Comparison of ENCODE assay signal across 8 cellular contexts in genomic region chr18:23585007-23585871, GRCh38. TPM values are rescaled to one million over a fixed set of nuclear protein-coding genes. Genes with fewer than 3 reads are reported as not detected.
DNase-seq lines count a peak whose midpoint lies in the region; ATAC-seq and TF ChIP-seq lines count a peak whose summit lies in the region.

No MANE protein-coding gene starts in this region.

- no peak for TF ChIP-seq EP300 in transverse colon (IDR thresholded peaks at IDR 0.05; ENCODE audit: low read depth)

- CTCF ChIA-PET in Panc1 (lab: Charles Lee): no interaction called here

- WGBS in heart left ventricle, 4 donors: 30 to 39% (median 34%) methylated on average over 19 of the region's 19 CpGs
- WGBS in transverse colon (ENCODE audit: low coverage in 1 of 2), 2 donors: 38 to 54% methylated on average over 10 to 19 of the region's 19 CpGs

- ATAC-seq in heart left ventricle (peak in 1 of 4 donors; percentile 59), Panc1 (no peak), HG03565 (IDR thresholded peaks at IDR 0.05; ENCODE audit: unreplicated experiment) (no peak), HG02970 (IDR thresholded peaks at IDR 0.05; ENCODE audit: low FRiP score, unreplicated experiment) (no peak)

- TSS peak; percentile 80 for BruUV-seq in Panc1 (replicated peaks; lab: Mats Ljungman, UMichigan)

- DNase-seq in heart left ventricle: peak in 2 of 5 donors; percentile 33 to 51
- no peak for DNase-seq in cardiac septum (ENCODE audit: low spot score)
- DNase-seq in Panc1 (ENCODE audit: low read depth, low spot score): no peak
- peak; percentile 14 for DNase-seq in choroid plexus epithelial cell (ENCODE audit: low read depth)
- DNase-seq in medulla oblongata (ENCODE audit: extremely low spot score): peak; percentile 68
- peak; percentile 13 for DNase-seq in transverse colon

- H3K4me1 ChIP-seq in heart left ventricle (peaks cover 0 to 49% (median 26%) of the 10 kb centered on the region in 12 donors), Panc1 (ENCODE audit: control insufficient read depth, insufficient read depth, low read length) (peaks cover 16% of the 10 kb centered on the region), transverse colon (peaks cover 3 to 49% (median 24%) of the 10 kb centered on the region in 4 donors)

- POLR2A ChIA-PET in Panc1 (lab: Charles Lee): interaction anchor here (0.8 kb wide), 1 partner anchor 602 kb away, joined by 3 read pairs; no protein-coding TSS in a partner anchor

- intact Hi-C loops in heart left ventricle (cut with DNase I) (loop anchor here in 4 of 10 donors (5.0 kb wide), 2 partner anchors 68 to 83 kb away; partner anchors contain the start of gene RMC1 (in 3 of the 4)), cardiac septum (cut with DNase I) (no loop called here), Panc1 (cut with micrococcal nuclease; ENCODE audit: unreplicated experiment) (loop anchor here (10.0 kb wide), 1 partner anchor 80 kb away; the partner anchor contains the start of gene RMC1), transverse colon (cut with DNase I; ENCODE audit: low total_unique reads) (loop anchor here (5.0 kb wide), 2 partner anchors 68 to 83 kb away; partner anchors contain the start of gene RMC1)

- in situ Hi-C loops in Panc1 (cut with HindIII; ENCODE audit: low pct_unique_long_range_greater_than_20kb, low sequenced_read_pairs): no loop called here
- in situ Hi-C loops in transverse colon (cut with MboI; ENCODE audit: low pct_ligation_motif_present in 1 of 4, low pct_unique_long_range_greater_than_20kb in 1 of 4, low sequenced_read_pairs in 3 of 4): loop anchor here in 1 of 4 donors (10.0 kb wide), 1 partner anchor 60 kb away; no protein-coding TSS in a partner anchor

- TF ChIP-seq POLR2A in heart left ventricle (IDR thresholded peaks at IDR 0.05) (peak in 1 of 2 donors; percentile 14), transverse colon (IDR thresholded peaks at IDR 0.05) (no peak)

- peaks cover 0 to 4% (median 0%) of the 10 kb centered on the region in 9 donors for H3K36me3 ChIP-seq in heart left ventricle
- peaks cover 6% of the 10 kb centered on the region; the same call in 1 of the 2 replicates for H3K36me3 ChIP-seq in Panc1 (ENCODE audit: control insufficient read depth, insufficient read depth, low read length)
- H3K36me3 ChIP-seq in transverse colon: no peaks in the 10 kb centered on the region

- TF ChIP-seq CTCF in heart left ventricle (IDR thresholded peaks at IDR 0.05) (no peak), Panc1 (IDR thresholded peaks at IDR 0.05) (no peak), choroid plexus epithelial cell (conservative IDR thresholded peaks at IDR 0.05; ENCODE audit: low read depth, low read length) (no peak), transverse colon (IDR thresholded peaks at IDR 0.05) (no peak)

- no peaks in the 10 kb centered on the region for H3K27me3 ChIP-seq in heart left ventricle
- no peaks in the 10 kb centered on the region for H3K27me3 ChIP-seq in Panc1 (ENCODE audit: control insufficient read depth, insufficient read depth, low read length)
- no peaks in the 10 kb centered on the region for H3K27me3 ChIP-seq in transverse colon

- H3K9me3 ChIP-seq in heart left ventricle: no peaks in the 10 kb centered on the region
- no peaks in the 10 kb centered on the region for H3K9me3 ChIP-seq in Panc1 (ENCODE audit: control insufficient read depth, insufficient read depth, low read depth, low read length)
- H3K9me3 ChIP-seq in transverse colon: no peaks in the 10 kb centered on the region

- H3K4me3 ChIP-seq in heart left ventricle (peak overlapping the region; percentile 63 to 99 (median 84)), Panc1 (ENCODE audit: low read depth in 2 of 2, low read length in 2 of 2) (peak overlapping the region; percentile 91 to 97), choroid plexus epithelial cell (ENCODE audit: low read depth, low read length) (peak overlapping the region; percentile 90), transverse colon (peak overlapping the region; percentile 68 to 87 (median 80))

- H3K27ac ChIP-seq in heart left ventricle: peak overlapping the region; percentile 94 to 100 (median 98)
- peak overlapping the region; percentile 85 for H3K27ac ChIP-seq in Panc1 (ENCODE audit: low read length)
- H3K27ac ChIP-seq in transverse colon: peak overlapping the region; percentile 97 to 100 (median 98)

RNA-seq across cellular contexts. Expression of gene NPC1, which starts 1.1 kb away (rescaled TPM):
- 10 to 100 TPM; 10.2 to 42.7 (median 16.8) TPM for total RNA-seq in heart left ventricle
- 10 to 100 TPM in 1 of 2 donors, 1 to 10 TPM in 1; 7.8 to 38.8 TPM for polyA plus RNA-seq in heart left ventricle
- total RNA-seq in cardiac septum: 16.0 TPM
- 92.7 TPM for total RNA-seq in Panc1 (2021; ENCODE audit: unreplicated experiment)
- 60.3 TPM for polyA plus RNA-seq in Panc1 (2012; ENCODE audit: insufficient read length)
- total RNA-seq in transverse colon: 10 to 100 TPM; 33.6 to 96.1 (median 49.7) TPM

Comparison
In these comparisons a context has a peak if more than half of its experiments do, and no peak if none do; other contexts are left out.
1. DNase-seq: peak in choroid plexus epithelial cell (single experiment), medulla oblongata (single experiment) and transverse colon (single experiment); none in cardiac septum (single experiment) and Panc1 (single experiment).
2. Peak in every context shown above with its lines, with median percentiles within 50 percentile points of each other: H3K27ac ChIP-seq and H3K4me3 ChIP-seq.